ENCODE assay signal across 29 cellular contexts in genomic region chr4:140213116-140213515, GRCh38. TPM values are rescaled to one million over a fixed set of nuclear protein-coding genes. Genes with fewer than 3 reads are reported as not detected.
DNase-seq lines count a peak whose midpoint lies in the region; ATAC-seq, FAIRE-seq and TF ChIP-seq lines count a peak whose summit lies in the region.
"Had no signal": no experiment of that assay in that cellular context is flagged by ENCODE, and none has a peak within 500 bp of the region (broad histone marks: within the 10 kb centered on the region; RNA-seq: fewer than 3 reads in every experiment).

No MANE protein-coding gene starts in this region.

- H4K20me1 ChIP-seq in H1 (replicated peaks in 1 of 2; ENCODE audit: control insufficient read depth in 1 of 2, insufficient read depth in 2 of 2, low read length in 2 of 2): no peaks in the 10 kb centered on the region

- H2AK5ac ChIP-seq in H1 (ENCODE audit: low read depth, low read length): no peak overlapping the region

- H4K91ac ChIP-seq in H1 (replicated peaks; ENCODE audit: insufficient read length, low read length): peak overlapping the region; percentile 0

- no peaks in the 10 kb centered on the region for H3K23me2 ChIP-seq in H1 (ENCODE audit: low read depth, low read length)

- H3K9me3 Mint-ChIP-seq in MCF 10A (ENCODE audit: unreplicated experiment): no peaks in the 10 kb centered on the region
- H3K9me3 Mint-ChIP-seq: activated B cell treated with CpG ODN at 0.5 μM for 24 hours; activated naive CD8-positive, alpha-beta T cell treated with anti-CD3 and anti-CD28 coated beads, Interleukin-2, amount 50 U/mL, for 24 hours; naive thymus-derived CD8-positive, alpha-beta T cell; stimulated activated effector memory CD8-positive, alpha-beta T cell treated with anti-CD3 and anti-CD28 coated beads, Interleukin-12 subunit alpha, Interleukin-12 subunit beta, amount 100 ng/mL, for 72 hours; type B pancreatic cell had no signal

- H3K4me1 ChIP-seq in breast epithelium: no peaks in the 10 kb centered on the region
- H3K4me1 ChIP-seq in H1 (replicated peaks in 1 of 4; ENCODE audit: control insufficient read depth in 3 of 4, insufficient read depth in 4 of 4, low read length in 3 of 4): peaks cover 0 to 9% (median under 1%) of the 10 kb centered on the region in 4 experiments; a peak in 4 of 7 replicates
- no peaks in the 10 kb centered on the region for H3K4me1 ChIP-seq in right lobe of liver
- H3K4me1 ChIP-seq: left lung, prostate gland had no signal

- no TSS peak for BruUV-seq in MCF 10A (replicated peaks; lab: Mats Ljungman, UMichigan)

- TF ChIP-seq RAD21 in H1 (IDR thresholded peaks at IDR 0.05 in 1 of 2, conservative IDR thresholded peaks at IDR 0.05 in 1 of 2; ENCODE audit: low read depth in 2 of 2, low read length in 2 of 2): no peak

- ATAC-seq in left colon (peak; percentile 94), GM21381 (IDR thresholded peaks at IDR 0.05; ENCODE audit: unreplicated experiment) (no peak), right lobe of liver (no peak)
- ATAC-seq: left lung; naive thymus-derived CD8-positive, alpha-beta T cell had no signal

- H3K18ac ChIP-seq in H1 (ENCODE audit: extremely low read depth, low read length): no peak overlapping the region

- H3K56ac ChIP-seq in H1 (replicated peaks; ENCODE audit: insufficient read length, low read depth, low read length): no peak overlapping the region

- H3K27ac Mint-ChIP-seq in MCF 10A (ENCODE audit: low read depth, unreplicated experiment): peak overlapping the region; percentile 52
- H3K27ac Mint-ChIP-seq: activated B cell treated with CpG ODN at 0.5 μM for 24 hours; activated naive CD8-positive, alpha-beta T cell treated with anti-CD3 and anti-CD28 coated beads, Interleukin-2, amount 50 U/mL, for 24 hours; IgD-negative memory B cell; naive thymus-derived CD8-positive, alpha-beta T cell; stimulated activated effector memory CD8-positive, alpha-beta T cell treated with anti-CD3 and anti-CD28 coated beads, Interleukin-12 subunit alpha, Interleukin-12 subunit beta, amount 100 ng/mL, for 72 hours had no signal

- H3K36me3 ChIP-seq in breast epithelium: no peaks in the 10 kb centered on the region
- no peaks in the 10 kb centered on the region for H3K36me3 ChIP-seq in H1 (ENCODE audit: control insufficient read depth in 2 of 4, insufficient read depth in 4 of 4, low read length in 3 of 4)
- H3K36me3 ChIP-seq in right lobe of liver: no peaks in the 10 kb centered on the region
- H3K36me3 ChIP-seq: left lung, prostate gland had no signal

- intact Hi-C loops in MCF 10A (cut with micrococcal nuclease) (no loop called here), breast epithelium (cut with DNase I; ENCODE audit: low total_unique reads) (no loop called here), left colon (cut with DNase I, micrococcal nuclease) (no loop called here), right lobe of liver (cut with DNase I) (no loop called here)

- no peak overlapping the region for H2BK120ac ChIP-seq in H1 (replicated peaks; ENCODE audit: low read depth, low read length)

- H3K4me3 ChIP-seq in breast epithelium (no peak overlapping the region), H1 (ENCODE audit: extremely low read depth in 1 of 4, insufficient read depth in 2 of 4, low read depth in 3 of 4, low read length in 4 of 4) (no peak overlapping the region), right lobe of liver (no peak overlapping the region)
- H3K4me3 ChIP-seq: dorsolateral prefrontal cortex, left lung, prostate gland, SK-N-MC had no signal

- H2BK5ac ChIP-seq in H1 (ENCODE audit: low read depth, low read length): no peak overlapping the region

- no peaks in the 10 kb centered on the region for H3K79me1 ChIP-seq in H1 (ENCODE audit: low read depth, low read length)

- TF ChIP-seq POLR2A in breast epithelium (IDR thresholded peaks at IDR 0.05) (no peak), H1 (IDR thresholded peaks at IDR 0.05; ENCODE audit: control extremely low read depth in 1 of 2, low read depth in 2 of 2, low read length in 2 of 2) (no peak), right lobe of liver (IDR thresholded peaks at IDR 0.05) (no peak)

- H4K8ac ChIP-seq in H1 (ENCODE audit: extremely low read depth, insufficient read depth, low read length): no peak overlapping the region

- no peaks in the 10 kb centered on the region for H3K36me3 Mint-ChIP-seq in MCF 10A (ENCODE audit: insufficient read depth, unreplicated experiment)
- H3K36me3 Mint-ChIP-seq: CD14-positive monocyte; IgD-negative memory B cell; stimulated activated effector memory CD8-positive, alpha-beta T cell treated with anti-CD3 and anti-CD28 coated beads, Interleukin-12 subunit alpha, Interleukin-12 subunit beta, amount 100 ng/mL, for 72 hours; type B pancreatic cell had no signal

- FAIRE-seq in H1 (lab: Jason Lieb, UNC): no peak

- no peak overlapping the region for H3K4ac ChIP-seq in H1 (replicated peaks; ENCODE audit: insufficient read length, low read depth, low read length)

- H3K23ac ChIP-seq in H1 (ENCODE audit: insufficient read length): no peak overlapping the region

- no peak overlapping the region for H3K27ac ChIP-seq in breast epithelium
- no peak overlapping the region for H3K27ac ChIP-seq in H1 (ENCODE audit: low read depth, low read length)
- no peak overlapping the region for H3K27ac ChIP-seq in right lobe of liver
- H3K27ac ChIP-seq: 22Rv1, dorsolateral prefrontal cortex, left lung, prostate gland, SK-N-MC had no signal

- no peaks in the 10 kb centered on the region for H3K79me2 ChIP-seq in H1 (ENCODE audit: control insufficient read depth in 1 of 2, insufficient read depth in 2 of 2, low read length in 2 of 2)

- 93% methylated on average over 3 of the region's 3 CpGs; no CpG with 5 or more reads in 1 of the 2 experiments for WGBS in H1 (ENCODE audit: extremely low coverage in 1 of 2, insufficient coverage in 1 of 2, insufficient read length in 1 of 2, insufficient replicate concordance in 2 of 2, low coverage in 1 of 2, low lambda C conversion rate in 2 of 2, missing lambda C conversion rate in 1 of 2), 2 experiments
- WGBS in right lobe of liver (ENCODE audit: insufficient coverage, low coverage, low lambda C conversion rate, missing lambda C conversion rate): 82% methylated on average over 3 of the region's 3 CpGs

- no peaks in the 10 kb centered on the region for H3K27me3 Mint-ChIP-seq in MCF 10A (ENCODE audit: insufficient read depth, unreplicated experiment)

- no peak overlapping the region for H2BK12ac ChIP-seq in H1 (ENCODE audit: low read depth, low read length)

- no peak overlapping the region; the same call in 1 of the 2 replicates for H2BK20ac ChIP-seq in H1 (ENCODE audit: low read length)

- no peak overlapping the region for H3K14ac ChIP-seq in H1 (ENCODE audit: insufficient read length)

- POLR2A ChIA-PET in MCF 10A (lab: Yijun Ruan, JAX): interaction anchor here (0.6 to 1.0 kb wide), 3 partner anchors 21 to 325 kb away, joined by 3 to 4 read pairs (median 3); no protein-coding TSS in a partner anchor
- POLR2A ChIA-PET in H1 (lab: Charles Lee; ENCODE audit: partially characterized antibody): interaction anchor here (0.9 to 1.3 kb wide), 2 partner anchors 26 to 39 kb away, joined by 3 read pairs; no protein-coding TSS in a partner anchor

- H2BK15ac ChIP-seq in H1 (ENCODE audit: low read length): no peak overlapping the region

- no peak for TF ChIP-seq EP300 in H1 (IDR thresholded peaks at IDR 0.05; ENCODE audit: borderline replicate concordance in 1 of 2, low read depth in 2 of 2, low read length in 2 of 2)

- H3K4me2 ChIP-seq in H1 (ENCODE audit: insufficient read depth in 1 of 2, low read depth in 2 of 2, low read length in 2 of 2): no peak overlapping the region

- TF ChIP-seq CTCF in MCF 10A (IDR thresholded peaks at IDR 0.05; ENCODE audit: unreplicated experiment) (no peak), breast epithelium (IDR thresholded peaks at IDR 0.05) (no peak), H1 (IDR thresholded peaks at IDR 0.05; ENCODE audit: control extremely low read depth in 1 of 3, insufficient read depth in 1 of 3, low read depth in 1 of 3, low read length in 3 of 3) (no peak), right lobe of liver (IDR thresholded peaks at IDR 0.05) (no peak)

- H3K9ac ChIP-seq in H1 (replicated peaks in 1 of 4; ENCODE audit: extremely low read depth in 1 of 4, low read depth in 3 of 4, low read length in 3 of 4): no peak overlapping the region

- no peak overlapping the region for H2AFZ ChIP-seq in H1 (ENCODE audit: low read length)

- CTCF ChIA-PET in MCF 10A (lab: Yijun Ruan, JAX) (no interaction called here), H1 (lab: Charles Lee; ENCODE audit: partially characterized antibody) (interaction anchor here (0.5 to 3.2 kb wide), 5 partner anchors 12 to 201 kb away, joined by 3 to 9 read pairs (median 3); no protein-coding TSS in a partner anchor)

- H3K4me1 Mint-ChIP-seq in MCF 10A (ENCODE audit: insufficient read depth, unreplicated experiment): peaks cover 12% of the 10 kb centered on the region
- H3K4me1 Mint-ChIP-seq: activated B cell treated with CpG ODN at 0.5 μM for 24 hours, IgD-negative memory B cell had no signal

- no peaks in the 10 kb centered on the region for H3K27me3 ChIP-seq in breast epithelium
- no peaks in the 10 kb centered on the region for H3K27me3 ChIP-seq in H1 (replicated peaks in 1 of 4; ENCODE audit: control insufficient read depth in 3 of 4, extremely low read depth in 1 of 4, insufficient read depth in 3 of 4, low read length in 3 of 4)
- no peaks in the 10 kb centered on the region for H3K27me3 ChIP-seq in right lobe of liver
- H3K27me3 ChIP-seq: dorsolateral prefrontal cortex, left lung had no signal

- peak; percentile 43 for DNase-seq in MCF 10A (ENCODE audit: unreplicated experiment)
- no peak for DNase-seq in breast epithelium (ENCODE audit: low spot score in 2 of 2)
- DNase-seq in H1 (ENCODE audit: low read depth in 1 of 2, low spot score in 2 of 2): no peak
- peak; percentile 41 to 46 for DNase-seq in left colon
- no peak for DNase-seq in NCI-H2107 (lab: John Stamatoyannopoulos, UW)
- no peak for DNase-seq in right lobe of liver
- DNase-seq in NOMO-1 treated with DMSO at 0.1 percent for 48 hours (lab: John Stamatoyannopoulos, UW; ENCODE audit: unreplicated experiment): no peak
- DNase-seq: activated B cell treated with CpG ODN at 0.5 μM for 24 hours; activated CD4-positive, alpha-beta T cell treated with anti-CD3 and anti-CD28 coated beads, Interleukin-2, amount 50 U/mL, for 1 hour; activated naive CD4-positive, alpha-beta T cell; activated naive CD8-positive, alpha-beta T cell treated with anti-CD3 and anti-CD28 coated beads, Interleukin-2, amount 50 U/mL, for 24 hours; cerebellar nuclear complex; dorsolateral prefrontal cortex; glutamatergic neuron; left lung; naive thymus-derived CD8-positive, alpha-beta T cell; NCI-H1092; NCI-H1694; NCI-H510A; OCI-M1 had no signal

- no peak overlapping the region for H4K5ac ChIP-seq in H1 (ENCODE audit: insufficient read length, low read depth, low read length)

- no peaks in the 10 kb centered on the region for H3K9me3 ChIP-seq in breast epithelium
- H3K9me3 ChIP-seq in H1 (ENCODE audit: insufficient read depth in 2 of 2, low read depth in 1 of 2, low read length in 1 of 2): no peaks in the 10 kb centered on the region
- H3K9me3 ChIP-seq in right lobe of liver: no peaks in the 10 kb centered on the region
- H3K9me3 ChIP-seq: left lung, prostate gland had no signal

- H3K4me3 Mint-ChIP-seq in MCF 10A (ENCODE audit: unreplicated experiment): no peak overlapping the region
- H3K4me3 Mint-ChIP-seq: activated B cell treated with CpG ODN at 0.5 μM for 24 hours; activated naive CD8-positive, alpha-beta T cell treated with anti-CD3 and anti-CD28 coated beads, Interleukin-2, amount 50 U/mL, for 24 hours; CD14-positive monocyte; IgD-negative memory B cell; naive thymus-derived CD8-positive, alpha-beta T cell; stimulated activated effector memory CD8-positive, alpha-beta T cell treated with anti-CD3 and anti-CD28 coated beads, Interleukin-12 subunit alpha, Interleukin-12 subunit beta, amount 100 ng/mL, for 72 hours had no signal

RNA-seq across cellular contexts. Expression of gene MAML3, which starts 59.1 kb away (rescaled TPM):
- total RNA-seq in MCF 10A (2022) (0.89 and 1.7 TPM in 2 replicates), breast epithelium (10 to 100 TPM in 2 of 3 donors, 1 to 10 TPM in 1; 5.0 to 16.8 (median 11.1) TPM), left colon (10 to 100 TPM; 11.8 to 14.6 TPM), right lobe of liver (1 to 10 TPM; 2.6 to 7.8 (median 5.0) TPM)
- total RNA-seq in H1 (2021; fragmentation: NEBNext Ultra II Directional; extraction: Animal tissue kit (Norgen Biotek cat#: 25700)): 5.6 and 5.7 TPM in 2 replicates
- 2.1 and 2.7 TPM in 2 replicates for polyA plus RNA-seq in H1 (2011; rRNA removed)
- 3.0 TPM for polyA plus RNA-seq in H1 (2011; cell fraction: cytosol; rRNA removed)
- 3.8 TPM for polyA plus RNA-seq in H1 (2011; cell fraction: nucleus; rRNA removed)
- 2.1 to 2.6 TPM (median 2.2 TPM) in 4 replicates for polyA plus RNA-seq in H1 (2012, experiment 1 of 2)
- polyA plus RNA-seq in H1 (2012, experiment 2 of 2): 0.34 TPM
- polyA plus RNA-seq in H1 (2013, experiment 1 of 2): 4.8 TPM
- 4.9 TPM for polyA plus RNA-seq in H1 (2013, experiment 2 of 2)
- polyA minus RNA-seq in H1 (2011; rRNA and poly(A)+ RNA removed): 4.6 and 6.1 TPM in 2 replicates
- polyA minus RNA-seq in H1 (2011; cell fraction: cytosol; rRNA and poly(A)+ RNA removed): 4.1 TPM
- 11.6 TPM for polyA minus RNA-seq in H1 (2011; cell fraction: nucleus; rRNA and poly(A)+ RNA removed)
- total RNA-seq: G401 had no signal

Comparison
In these comparisons a context has a peak if more than half of its experiments do, and no peak if none do; other contexts are left out.
1. DNase-seq: peak in MCF 10A (single experiment) and left colon (2 of 2); none in breast epithelium (0 of 2), H1 (0 of 2), NCI-H2107 (single experiment), right lobe of liver (0 of 3) and NOMO-1 treated with DMSO at 0.1 percent for 48 hours (single experiment).